Comparison of ENCODE assay signal across 8 cellular contexts in the genomic region with DNA sequence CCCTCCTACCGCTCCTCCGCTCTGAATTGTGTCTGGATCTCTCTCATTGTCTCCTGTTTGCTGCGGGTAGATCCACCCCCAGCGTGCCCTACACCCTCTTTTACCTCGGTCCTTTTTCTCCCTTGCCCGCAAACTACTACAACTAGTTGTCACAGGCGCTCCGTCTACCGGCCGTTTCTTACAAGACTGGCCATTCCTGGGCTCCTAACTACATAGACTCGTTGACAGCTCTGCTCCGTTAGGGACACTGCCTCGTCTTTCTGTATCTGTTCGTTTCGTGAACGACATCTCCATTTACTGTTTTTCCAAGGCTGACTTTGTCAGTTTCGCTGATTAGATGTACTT. TPM values are rescaled to one million over a fixed set of nuclear protein-coding genes. Genes with fewer than 3 reads are reported as not detected.
DNase-seq lines count a peak whose midpoint lies in the region; ATAC-seq and TF ChIP-seq lines count a peak whose summit lies in the region.

No MANE protein-coding gene starts in this region.

- in situ Hi-C loops in GM13977 (cut with MboI; ENCODE audit: low pct_unique_long_range_greater_than_20kb, low sequenced_read_pairs, unreplicated experiment), result no loop called here

- H3K9me3 ChIP-seq in cardiac muscle cell (ENCODE audit: low read depth), result no peaks in the 10 kb centered on the region

- H3K9me3 Mint-ChIP-seq in activated naive CD4-positive, alpha-beta T cell treated with anti-CD3 and anti-CD28 coated beads, Interleukin-2, amount 50 U/mL, for 72 hours, result no peaks in the 10 kb centered on the region

- ATAC-seq in HG02885 (IDR thresholded peaks at IDR 0.05; ENCODE audit: poor library complexity, unreplicated experiment), result peak; percentile 58
- peak; percentile 33 to 45 for ATAC-seq in activated naive CD4-positive, alpha-beta T cell treated with anti-CD3 and anti-CD28 coated beads, Interleukin-2, amount 50 U/mL, for 72 hours
- ATAC-seq in omental fat pad (ENCODE audit: low FRiP score), result no peak

- H3K4me3 ChIP-seq in cardiac muscle cell, result peak overlapping the region; percentile 57

- H3K27ac ChIP-seq in cardiac muscle cell, result peak overlapping the region; percentile 64

- TF ChIP-seq CTCF in GM13977 (IDR thresholded peaks at IDR 0.05; ENCODE audit: extremely low read depth, insufficient read depth, missing control alignments) (peak; percentile 34), cardiac muscle cell (IDR thresholded peaks at IDR 0.05; ENCODE audit: low read depth, low read length) (peak; percentile 54), omental fat pad (IDR thresholded peaks at IDR 0.05) (no peak)

- H3K4me1 ChIP-seq in cardiac muscle cell (ENCODE audit: low read depth), result peaks cover 6% of the 10 kb centered on the region

- H3K27ac Mint-ChIP-seq in activated naive CD4-positive, alpha-beta T cell treated with anti-CD3 and anti-CD28 coated beads, Interleukin-2, amount 50 U/mL, for 72 hours, result peak overlapping the region; percentile 91 to 98

- DNase-seq in AG08395 (ENCODE audit: low spot score), result peak; percentile 57
- DNase-seq in GM13977 (ENCODE audit: low spot score), result peak; percentile 48
- peak; percentile 62 for DNase-seq in NOMO-1 treated with DMSO at 0.1 percent for 48 hours (lab: John Stamatoyannopoulos, UW; ENCODE audit: unreplicated experiment)
- peak in 1 of 2 donors; percentile 17 for DNase-seq in activated naive CD4-positive, alpha-beta T cell treated with anti-CD3 and anti-CD28 coated beads, Interleukin-2, amount 50 U/mL, for 72 hours (ENCODE audit: low spot score in 2 of 2)
- peak; percentile 48 to 67 for DNase-seq in cardiac muscle cell (ENCODE audit: low read depth in 1 of 2, low spot score in 1 of 2)
- peak; percentile 25 for DNase-seq in omental fat pad (ENCODE audit: low spot score)
- DNase-seq in DMS153 (lab: John Stamatoyannopoulos, UW), result no peak

- H3K36me3 Mint-ChIP-seq in activated naive CD4-positive, alpha-beta T cell treated with anti-CD3 and anti-CD28 coated beads, Interleukin-2, amount 50 U/mL, for 72 hours, result peaks cover 8 to 14% of the 10 kb centered on the region in 2 donors

- H3K27me3 ChIP-seq in cardiac muscle cell, result peaks cover 14% of the 10 kb centered on the region

- H3K36me3 ChIP-seq in cardiac muscle cell, result no peaks in the 10 kb centered on the region

RNA-seq across cellular contexts. Expression of a gene that starts 0.8 kb away (rescaled TPM):
- total RNA-seq in activated naive CD4-positive, alpha-beta T cell treated with anti-CD3 and anti-CD28 coated beads, Interleukin-2, amount 50 U/mL, for 72 hours, result 10 to 100 TPM; 12.0 to 16.8 TPM
- total RNA-seq in cardiac muscle cell, result 3.9 and 4.1 TPM in 2 replicates
- polyA plus RNA-seq in cardiac muscle cell, result 7.3 and 7.7 TPM in 2 replicates
- 1 to 10 TPM; 4.9 to 8.8 (median 6.4) TPM for total RNA-seq in omental fat pad

RNA-seq across cellular contexts. Expression of a gene that starts 31.1 kb away (rescaled TPM):
- 100 to 1,000 TPM; 249 to 323 TPM for total RNA-seq in activated naive CD4-positive, alpha-beta T cell treated with anti-CD3 and anti-CD28 coated beads, Interleukin-2, amount 50 U/mL, for 72 hours
- 341 and 498 TPM in 2 replicates for total RNA-seq in cardiac muscle cell
- polyA plus RNA-seq in cardiac muscle cell, result 714 and 811 TPM in 2 replicates
- total RNA-seq in omental fat pad, result 100 to 1,000 TPM; 174 to 218 (median 205) TPM

RNA-seq across cellular contexts. Expression of a gene that starts 31.3 kb away (rescaled TPM):
- 10 to 100 TPM; 10.8 to 13.2 TPM for total RNA-seq in activated naive CD4-positive, alpha-beta T cell treated with anti-CD3 and anti-CD28 coated beads, Interleukin-2, amount 50 U/mL, for 72 hours
- total RNA-seq in cardiac muscle cell (3.2 and 7.4 TPM in 2 replicates), omental fat pad (1 to 10 TPM; 3.6 to 8.7 (median 7.3) TPM)
- 7.3 and 16.8 TPM in 2 replicates for polyA plus RNA-seq in cardiac muscle cell

Comparison
In these comparisons a context has a peak if more than half of its experiments do, and no peak if none do; other contexts are left out.
1. CTCF ChIP-seq: peak in GM13977 (single experiment) and cardiac muscle cell (single experiment); none in omental fat pad (0 of 3).